20 cellular contexts compared by ENCODE assay signal in genomic region chr12:55893723-55894122, GRCh38. TPM values are rescaled to one million over a fixed set of nuclear protein-coding genes. Genes with fewer than 3 reads are reported as not detected.
DNase-seq lines count a peak whose midpoint lies in the region; ATAC-seq, FAIRE-seq and TF ChIP-seq lines count a peak whose summit lies in the region.
"Had no signal": no experiment of that assay in that cellular context is flagged by ENCODE, and none has a peak within 500 bp of the region (broad histone marks: within the 10 kb centered on the region; RNA-seq: fewer than 3 reads in every experiment).

No MANE protein-coding gene starts in this region.

- H3K9ac ChIP-seq in PC-3 (ENCODE audit: low read length): no peak overlapping the region
- H3K9ac ChIP-seq: BLaER1 treated with 17β-estradiol and CSF1 and Interleukin-3, amounts not matched to agents 10 nM and 100 nM had no signal

- no peaks in the 10 kb centered on the region for H3K79me2 ChIP-seq in PC-3 (ENCODE audit: low read length)

- no peaks in the 10 kb centered on the region for H3K9me2 ChIP-seq in PC-3 (replicated peaks; ENCODE audit: low read length)

- no peak overlapping the region for H2AFZ ChIP-seq in PC-3 (ENCODE audit: low read length)

- H4K20me1 ChIP-seq in PC-3 (ENCODE audit: low read length): no peaks in the 10 kb centered on the region
- H4K20me1 ChIP-seq: BLaER1 treated with 17β-estradiol and CSF1 and Interleukin-3, amounts not matched to agents 10 nM and 100 nM had no signal

- no peak for FAIRE-seq in bronchial epithelial cell (lab: Jason Lieb, UNC)
- FAIRE-seq: A549, D721Med, G401.6, GM12891, GM19239 had no signal

- no peaks in the 10 kb centered on the region for H3K9me3 ChIP-seq in PC-3 (ENCODE audit: low read length)
- H3K9me3 ChIP-seq: A549; BLaER1 treated with 17β-estradiol and CSF1 and Interleukin-3, amounts not matched to agents 10 nM and 100 nM; Caco-2 had no signal

- no peaks in the 10 kb centered on the region for H3F3A ChIP-seq in PC-3 (ENCODE audit: low read length, unreplicated experiment)

- CTCF ChIA-PET in PC-3 (lab: Charles Lee): no interaction called here

- no TSS peak for BruUV-seq in PC-3 (replicated peaks; lab: Mats Ljungman, UMichigan)

- ATAC-seq in PC-3 (peak; percentile 69), HG02642 (IDR thresholded peaks at IDR 0.05; ENCODE audit: poor library complexity, unreplicated experiment) (no peak)
- ATAC-seq: CD8-positive, alpha-beta T cell had no signal

- intact Hi-C loops in PC-3 (cut with micrococcal nuclease): no loop called here

- H3K4me3 ChIP-seq in PC-3 (ENCODE audit: low read length): no peak overlapping the region
- no peak overlapping the region for H3K4me3 ChIP-seq in bronchial epithelial cell (ENCODE audit: low read depth, low read length)
- H3K4me3 ChIP-seq: A549; BLaER1 treated with 17β-estradiol and CSF1 and Interleukin-3, amounts not matched to agents 10 nM and 100 nM had no signal

- TF ChIP-seq CTCF in PC-3 (conservative IDR thresholded peaks at IDR 0.05; ENCODE audit: low read depth, low read length) (no peak), bronchial epithelial cell (IDR thresholded peaks at IDR 0.05; ENCODE audit: insufficient read depth, low read length, severe bottlenecking) (no peak)

- no peaks in the 10 kb centered on the region for H3K4me1 ChIP-seq in PC-3 (ENCODE audit: insufficient read depth, low read length)
- H3K4me1 ChIP-seq: A549; BLaER1 treated with 17β-estradiol and CSF1 and Interleukin-3, amounts not matched to agents 10 nM and 100 nM; Caco-2 had no signal

- no peaks in the 10 kb centered on the region for H3K36me3 ChIP-seq in PC-3 (ENCODE audit: low read depth, low read length)
- H3K36me3 ChIP-seq in bronchial epithelial cell (ENCODE audit: control insufficient read depth, insufficient read depth, low read length): no peaks in the 10 kb centered on the region

- H3K27ac ChIP-seq in PC-3 (ENCODE audit: low read length): no peak overlapping the region
- H3K27ac ChIP-seq: 22Rv1; A549; BLaER1 treated with 17β-estradiol and CSF1 and Interleukin-3, amounts not matched to agents 10 nM and 100 nM; C4-2B had no signal

- H3K4me2 ChIP-seq in PC-3 (ENCODE audit: low read length): no peak overlapping the region
- H3K4me2 ChIP-seq: A549; BLaER1 treated with 17β-estradiol and CSF1 and Interleukin-3, amounts not matched to agents 10 nM and 100 nM had no signal

- DNase-seq in DMS53 (lab: John Stamatoyannopoulos, UW) (peak; percentile 69), DMS53 treated with DMSO at 0.1 percent for 48 hours (lab: John Stamatoyannopoulos, UW; ENCODE audit: unreplicated experiment) (no peak), PC-3 (no peak), bronchial epithelial cell (ENCODE audit: low read depth) (peak; percentile 16)
- DNase-seq: AML-193; Caco-2; Calu3; CD4-positive, alpha-beta T cell; CD8-positive, alpha-beta T cell; DMS79 treated with DMSO at 0.1 percent for 48 hours; GF-D8 had no signal

- POLR2A ChIA-PET in PC-3 (lab: Charles Lee; ENCODE audit: unreplicated experiment): no interaction called here

- no peaks in the 10 kb centered on the region for H3K27me3 ChIP-seq in PC-3 (ENCODE audit: low read length)
- H3K27me3 ChIP-seq in bronchial epithelial cell (ENCODE audit: control insufficient read depth, insufficient read depth, low read length): no peaks in the 10 kb centered on the region
- H3K27me3 ChIP-seq: BLaER1 treated with 17β-estradiol and CSF1 and Interleukin-3, amounts not matched to agents 10 nM and 100 nM had no signal

RNA-seq across cellular contexts. Expression of gene PYM1, which starts 34.0 kb away (rescaled TPM):
- total RNA-seq in PC-3 (2014; rRNA removed) (39.0 and 42.9 TPM in 2 replicates), bronchial epithelial cell (34.0 and 56.3 TPM in 2 replicates)

RNA-seq across cellular contexts. Expression of gene DGKA, which starts 37.2 kb away (rescaled TPM):
- 27.2 and 41.5 TPM in 2 replicates for total RNA-seq in PC-3 (2014; rRNA removed)
- total RNA-seq in bronchial epithelial cell: 81.9 and 88.5 TPM in 2 replicates

RNA-seq across cellular contexts. Expression of gene MMP19, which starts 51.0 kb away (rescaled TPM):
- total RNA-seq in PC-3 (2014; rRNA removed) (0.04 and 0.17 TPM in 2 replicates), bronchial epithelial cell (0.13 and 0.53 TPM in 2 replicates)
- total RNA-seq: Calu3; CD4-positive, alpha-beta T cell; CD8-positive, alpha-beta T cell had no signal

Comparison
In these comparisons a context has a peak if more than half of its experiments do, and no peak if none do; other contexts are left out.
1. DNase-seq: peak in DMS53 (single experiment) and bronchial epithelial cell (single experiment); none in DMS53 treated with DMSO at 0.1 percent for 48 hours (single experiment) and PC-3 (single experiment).